Comparison of ENCODE assay signal across 16 cellular contexts in genomic region chr2:74892609-74893008, GRCh38.
"Had no signal": no experiment of that assay in that cellular context is flagged by ENCODE, and none has a peak within 500 bp of the region (broad histone marks: within the 10 kb centered on the region; RNA-seq: fewer than 3 reads in every experiment).

No MANE protein-coding gene starts in this region.

- H3K4me3 Mint-ChIP-seq: activated B cell treated with CpG ODN at 0.5 μM for 24 hours; activated CD4-positive, alpha-beta T cell treated with anti-CD3 and anti-CD28 coated beads, Interleukin-2, amount 10 ng/mL, durations not matched to agents 7 days and 5 days; neural progenitor cell; stimulated activated effector memory CD8-positive, alpha-beta T cell treated with anti-CD3 and anti-CD28 coated beads, Interleukin-12 subunit alpha, Interleukin-12 subunit beta, amount 100 ng/mL, for 72 hours; T-cell had no signal

- H3K4me2 ChIP-seq: neural progenitor cell had no signal

- H3K4me3 ChIP-seq: gastrocnemius medialis, heart right ventricle, left ventricle myocardium inferior, neural progenitor cell, SJCRH30, skin epidermis, tibial nerve had no signal

- H3K9me3 ChIP-seq: gastrocnemius medialis, heart right ventricle, left ventricle myocardium inferior, SJCRH30, tibial nerve had no signal

- FAIRE-seq: TTC549 had no signal

- H3K4me1 ChIP-seq: gastrocnemius medialis, left ventricle myocardium inferior, neural progenitor cell, parathyroid adenoma, SJCRH30, tibial nerve had no signal

- H3K9ac ChIP-seq: neural progenitor cell, parathyroid adenoma had no signal

- H3K79me2 ChIP-seq: parathyroid adenoma had no signal

- H3K27ac Mint-ChIP-seq: activated B cell treated with CpG ODN at 0.5 μM for 24 hours; activated CD4-positive, alpha-beta T cell treated with anti-CD3 and anti-CD28 coated beads, Interleukin-2, amount 10 ng/mL, durations not matched to agents 7 days and 5 days; neural progenitor cell; stimulated activated effector memory CD8-positive, alpha-beta T cell treated with anti-CD3 and anti-CD28 coated beads, Interleukin-12 subunit alpha, Interleukin-12 subunit beta, amount 100 ng/mL, for 72 hours; T-cell had no signal

- H3K9me3 Mint-ChIP-seq: activated CD4-positive, alpha-beta T cell treated with anti-CD3 and anti-CD28 coated beads, Interleukin-2, amount 10 ng/mL, durations not matched to agents 7 days and 5 days; activated naive CD4-positive, alpha-beta T cell treated with anti-CD3 and anti-CD28 coated beads, Interleukin-2, amount 50 U/mL, for 72 hours; neural progenitor cell; stimulated activated effector memory CD8-positive, alpha-beta T cell treated with anti-CD3 and anti-CD28 coated beads, Interleukin-12 subunit alpha, Interleukin-12 subunit beta, amount 100 ng/mL, for 72 hours had no signal

- DNase-seq: activated B cell treated with CpG ODN at 0.5 μM for 24 hours; activated CD4-positive, alpha-beta T cell treated with anti-CD3 and anti-CD28 coated beads, Interleukin-2, amount 10 ng/mL, durations not matched to agents 7 days and 5 days; activated effector memory CD4-positive, alpha-beta T cell treated with Interleukin-2 at 50 U/mL for 16 hours; gastrocnemius medialis; heart right ventricle; islet precursor cell; left ventricle myocardium inferior; SJCRH30; T-cell had no signal

- H2AFZ ChIP-seq: neural progenitor cell, parathyroid adenoma had no signal

- H3K4me1 Mint-ChIP-seq: activated B cell treated with CpG ODN at 0.5 μM for 24 hours; activated CD4-positive, alpha-beta T cell treated with anti-CD3 and anti-CD28 coated beads, Interleukin-2, amount 10 ng/mL, durations not matched to agents 7 days and 5 days; neural progenitor cell; stimulated activated effector memory CD8-positive, alpha-beta T cell treated with anti-CD3 and anti-CD28 coated beads, Interleukin-12 subunit alpha, Interleukin-12 subunit beta, amount 100 ng/mL, for 72 hours; T-cell had no signal

- H3K27me3 Mint-ChIP-seq: activated B cell treated with CpG ODN at 0.5 μM for 24 hours; activated CD4-positive, alpha-beta T cell treated with anti-CD3 and anti-CD28 coated beads, Interleukin-2, amount 10 ng/mL, durations not matched to agents 7 days and 5 days; T-cell had no signal

- H3K36me3 ChIP-seq: neural progenitor cell had no signal

- H3K27me3 ChIP-seq: gastrocnemius medialis, heart right ventricle, neural progenitor cell, SJCRH30, tibial nerve had no signal

- H3K27ac ChIP-seq: gastrocnemius medialis, left ventricle myocardium inferior, neural progenitor cell, parathyroid adenoma, SJCRH30, tibial nerve had no signal

- ATAC-seq: activated naive CD4-positive, alpha-beta T cell treated with anti-CD3 and anti-CD28 coated beads, Interleukin-2, amount 50 U/mL, for 72 hours; gastrocnemius medialis; stimulated activated effector memory CD8-positive, alpha-beta T cell treated with anti-CD3 and anti-CD28 coated beads, Interleukin-12 subunit alpha, Interleukin-12 subunit beta, amount 100 ng/mL, for 72 hours; T-cell had no signal
